In the genomic region with DNA sequence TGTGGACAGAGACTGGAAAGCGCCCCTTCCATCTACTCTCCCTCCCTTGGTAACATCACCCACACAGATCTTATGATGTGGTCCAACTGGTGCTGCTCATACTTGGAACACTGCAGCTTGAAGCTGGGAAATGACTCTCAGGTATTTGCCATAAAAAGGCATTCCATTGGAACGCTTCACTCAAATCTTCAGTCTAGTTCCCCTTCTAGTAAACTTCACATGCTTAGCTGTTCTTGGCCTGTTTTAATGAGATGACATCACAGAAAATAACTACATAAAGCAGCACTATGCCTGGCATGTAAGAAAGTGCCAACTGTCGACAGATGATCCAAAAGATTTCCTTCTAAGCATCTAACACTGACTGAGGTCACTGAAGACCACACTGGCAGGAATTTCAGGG, we compare ENCODE assay signal across 24 cellular contexts. TPM values are rescaled to one million over a fixed set of nuclear protein-coding genes. Genes with fewer than 3 reads are reported as not detected.
DNase-seq lines count a peak whose midpoint lies in the region; ATAC-seq, FAIRE-seq and TF ChIP-seq lines count a peak whose summit lies in the region.
"Had no signal": no experiment of that assay in that cellular context is flagged by ENCODE, and none has a peak within 500 bp of the region (broad histone marks: within the 10 kb centered on the region; RNA-seq: fewer than 3 reads in every experiment).

No MANE protein-coding gene starts in this region.

- peaks cover 12% of the 10 kb centered on the region for H3K9me3 ChIP-seq in PC-3 (ENCODE audit: low read length)
- peaks cover 30 to 52% (median 50%) of the 10 kb centered on the region in 3 donors for H3K9me3 ChIP-seq in skeletal muscle tissue (ENCODE audit: control insufficient read depth in 3 of 3, low read length in 3 of 3)
- peaks cover 0 to 11% (median 3%) of the 10 kb centered on the region in 4 donors for H3K9me3 ChIP-seq in pancreas
- H3K9me3 ChIP-seq in OCI-LY7 (ENCODE audit: low read length): no peaks in the 10 kb centered on the region

- intact Hi-C loops in PC-3 (cut with micrococcal nuclease) (no loop called here), pancreas (cut with DNase I) (no loop called here), OCI-LY7 (cut with micrococcal nuclease; ENCODE audit: unreplicated experiment) (no loop called here)

- ATAC-seq in PC-3 (no peak), pancreas (no peak)
- ATAC-seq: left ventricle myocardium superior had no signal

- BruUV-seq in PC-3 (replicated peaks; lab: Mats Ljungman, UMichigan) (no TSS peak), OCI-LY7 (replicated peaks; lab: Mats Ljungman, UMichigan) (no TSS peak)

- POLR2A ChIA-PET in PC-3 (lab: Charles Lee; ENCODE audit: unreplicated experiment): no interaction called here
- POLR2A ChIA-PET in OCI-LY7 (lab: Charles Lee): interaction anchor here (0.5 kb wide), 1 partner anchor 86 kb away, joined by 3 read pairs; no protein-coding TSS in a partner anchor

- no peak overlapping the region for H3K9ac ChIP-seq in PC-3 (ENCODE audit: low read length)
- H3K9ac ChIP-seq in skeletal muscle tissue (ENCODE audit: low read depth in 1 of 3, low read length in 3 of 3): no peak overlapping the region

- H3K27me3 ChIP-seq in PC-3 (ENCODE audit: low read length) (no peaks in the 10 kb centered on the region), skeletal muscle tissue (ENCODE audit: control insufficient read depth in 3 of 3, insufficient read depth in 3 of 3, low read length in 3 of 3) (no peaks in the 10 kb centered on the region), pancreas (no peaks in the 10 kb centered on the region)
- H3K27me3 ChIP-seq: BE2C, brain microvascular endothelial cell, colonic mucosa, vagina had no signal

- CTCF ChIA-PET in PC-3 (lab: Charles Lee): no interaction called here
- CTCF ChIA-PET in OCI-LY7 (lab: Charles Lee; ENCODE audit: unreplicated experiment): no interaction called here

- TF ChIP-seq CTCF in PC-3 (conservative IDR thresholded peaks at IDR 0.05; ENCODE audit: low read depth, low read length) (no peak), pancreas (IDR thresholded peaks at IDR 0.05) (no peak), OCI-LY7 (conservative IDR thresholded peaks at IDR 0.05; ENCODE audit: low read length) (no peak)

- H3K36me3 ChIP-seq in PC-3 (ENCODE audit: low read depth, low read length) (peaks cover 56% of the 10 kb centered on the region), skeletal muscle tissue (ENCODE audit: control insufficient read depth in 3 of 3, insufficient read depth in 3 of 3, low read length in 3 of 3) (peaks cover 45 to 54% (median 53%) of the 10 kb centered on the region in 3 donors), pancreas (peaks cover 15 to 35% (median 31%) of the 10 kb centered on the region in 3 donors), OCI-LY7 (ENCODE audit: insufficient read depth, low read length) (peaks cover 69% of the 10 kb centered on the region)

- no peak overlapping the region for H2AFZ ChIP-seq in PC-3 (ENCODE audit: low read length)
- H2AFZ ChIP-seq in OCI-LY7 (ENCODE audit: low read length): no peak overlapping the region

- no peak overlapping the region for H3K4me2 ChIP-seq in PC-3 (ENCODE audit: low read length)
- no peak overlapping the region for H3K4me2 ChIP-seq in OCI-LY7 (ENCODE audit: low read length)

- H3K4me1 ChIP-seq in PC-3 (ENCODE audit: insufficient read depth, low read length) (no peaks in the 10 kb centered on the region), skeletal muscle tissue (ENCODE audit: control insufficient read depth in 3 of 3, insufficient read depth in 3 of 3, low read length in 3 of 3) (no peaks in the 10 kb centered on the region), pancreas (no peaks in the 10 kb centered on the region), OCI-LY7 (ENCODE audit: insufficient read depth, low read length, poor library complexity, severe bottlenecking) (peaks cover 4% of the 10 kb centered on the region)
- H3K4me1 ChIP-seq: BE2C, colonic mucosa, vagina had no signal

- H3F3A ChIP-seq in PC-3 (ENCODE audit: low read length, unreplicated experiment): no peaks in the 10 kb centered on the region

- no peaks in the 10 kb centered on the region for H3K9me2 ChIP-seq in PC-3 (replicated peaks; ENCODE audit: low read length)
- no peaks in the 10 kb centered on the region for H3K9me2 ChIP-seq in OCI-LY7 (ENCODE audit: insufficient read depth, low read length)

- H4K20me1 ChIP-seq in PC-3 (ENCODE audit: low read length) (no peaks in the 10 kb centered on the region), OCI-LY7 (ENCODE audit: insufficient read depth, low read length) (no peaks in the 10 kb centered on the region)

- H3K79me2 ChIP-seq in PC-3 (ENCODE audit: low read length) (peaks cover 32% of the 10 kb centered on the region; the same call in 1 of the 2 replicates), OCI-LY7 (ENCODE audit: insufficient read depth, low read depth, low read length) (peaks cover 10% of the 10 kb centered on the region)

- peak; percentile 45 for DNase-seq in EL
- peak; percentile 20 for DNase-seq in PC-3
- DNase-seq in fibroblast of peridontal ligament (ENCODE audit: extremely low read depth): peak; percentile 9
- DNase-seq in GM19239 (ENCODE audit: insufficient read length, low spot score): no peak
- no peak for DNase-seq in pancreas
- DNase-seq in OCI-LY7 (ENCODE audit: low spot score): no peak
- DNase-seq: activated B cell treated with CpG ODN at 0.5 μM for 24 hours; activated CD4-positive, alpha-beta memory T cell treated with anti-CD3 and anti-CD28 coated beads, Interleukin-2, amount 10 ng/mL, durations not matched to agents 7 days and 5 days; activated effector memory CD4-positive, alpha-beta T cell treated with Interleukin-2 at 50 U/mL for 16 hours; BE2C; brain microvascular endothelial cell; colonic mucosa; COR-L47; DMS79; KBM-7; left ventricle myocardium superior; midbrain; NCI-H1694; NCI-H69; nephron progenitor cell; T-helper 9 cell had no signal

- no peak overlapping the region for H3K4me3 ChIP-seq in PC-3 (ENCODE audit: low read length)
- peak overlapping the region in 2 of 3 donors; percentile 23 to 25 for H3K4me3 ChIP-seq in skeletal muscle tissue (ENCODE audit: low read length in 3 of 3)
- H3K4me3 ChIP-seq in pancreas: no peak overlapping the region
- H3K4me3 ChIP-seq in OCI-LY7 (ENCODE audit: low read depth, low read length, poor library complexity, severe bottlenecking): no peak overlapping the region
- H3K4me3 ChIP-seq: colonic mucosa, vagina had no signal

- FAIRE-seq in GM19239 (lab: Jason Lieb, UNC): no peak
- no peak for FAIRE-seq in pancreas (lab: Jason Lieb, UNC)
- FAIRE-seq: H1 had no signal

- H3K27ac ChIP-seq in PC-3 (ENCODE audit: low read length) (no peak overlapping the region), skeletal muscle tissue (ENCODE audit: low read depth, low read length) (no peak overlapping the region), pancreas (no peak overlapping the region), OCI-LY7 (ENCODE audit: low read depth, low read length, poor library complexity, severe bottlenecking) (no peak overlapping the region)
- H3K27ac ChIP-seq: brain microvascular endothelial cell, colonic mucosa, vagina had no signal

- WGBS in pancreas, 2 donors: 96 to 100% methylated on average over 3 of the region's 3 CpGs

RNA-seq across cellular contexts. Expression of a gene that starts 9.3 kb away (rescaled TPM):
- total RNA-seq in PC-3 (2014; rRNA removed) (52.2 and 68.7 TPM in 2 replicates), skeletal muscle tissue (30.8 TPM), pancreas (10 to 100 TPM in 4 of 6 donors, 1 to 10 TPM in 2; 9.2 to 15.4 (median 10.9) TPM), OCI-LY7 (2022) (27.6 and 27.9 TPM in 2 replicates)
- 10 to 100 TPM; 10.6 to 20.8 TPM for polyA plus RNA-seq in pancreas
- 65.2 and 65.9 TPM in 2 replicates for total RNA-seq in OCI-LY7 (2014; rRNA removed; shearing (Covaris generic))

RNA-seq across cellular contexts. Expression of a gene that starts 12.6 kb away (rescaled TPM):
- total RNA-seq in PC-3 (2014; rRNA removed) (4.4 and 5.5 TPM in 2 replicates), skeletal muscle tissue (7.8 TPM), pancreas (1 to 10 TPM; 1.3 to 3.6 (median 2.4) TPM), OCI-LY7 (2022) (5.1 TPM in 2 replicates)
- 1 to 10 TPM; 1.9 to 3.3 TPM for polyA plus RNA-seq in pancreas
- total RNA-seq in OCI-LY7 (2014; rRNA removed; shearing (Covaris generic)): 0.03 and 0.10 TPM in 2 replicates

RNA-seq across cellular contexts. Expression of a gene that starts 12.7 kb away (rescaled TPM):
- total RNA-seq in PC-3 (2014; rRNA removed) (15.9 and 20.1 TPM in 2 replicates), skeletal muscle tissue (23.5 TPM), pancreas (10 to 100 TPM in 4 of 6 donors, 1 to 10 TPM in 2; 6.7 to 17.1 (median 10.6) TPM), OCI-LY7 (2022) (18.9 and 23.0 TPM in 2 replicates)
- 10 to 100 TPM; 18.2 to 27.5 TPM for polyA plus RNA-seq in pancreas
- total RNA-seq in OCI-LY7 (2014; rRNA removed; shearing (Covaris generic)): 1.4 and 2.6 TPM in 2 replicates

RNA-seq across cellular contexts. Expression of a gene that starts 36.2 kb away (rescaled TPM):
- total RNA-seq in PC-3 (2014; rRNA removed) (0.04 TPM in 1 of 2 replicates, not detected in the other), skeletal muscle tissue (0.52 TPM), pancreas (1 to 10 TPM in 1 of 6 donors, under 1 TPM in 4, not detected in 1; 0.20 to 1.1 (median 0.78) TPM), OCI-LY7 (2022) (0.27 TPM in 1 of 2 replicates, not detected in the other)
- under 1 TPM; 0.05 to 0.23 TPM for polyA plus RNA-seq in pancreas
- total RNA-seq in OCI-LY7 (2014; rRNA removed; shearing (Covaris generic)): 0.57 TPM in 1 of 2 replicates, not detected in the other
- total RNA-seq: activated B cell treated with CpG ODN at 0.5 μM for 24 hours, H1 had no signal

RNA-seq across cellular contexts. Expression of a gene that starts 57.6 kb away (rescaled TPM):
- total RNA-seq in PC-3 (2014; rRNA removed) (4.7 and 5.0 TPM in 2 replicates), skeletal muscle tissue (9.4 TPM), pancreas (1 to 10 TPM; 1.5 to 3.7 (median 2.2) TPM), OCI-LY7 (2022) (13.9 TPM in 2 replicates)
- 1 to 10 TPM; 2.9 to 3.5 TPM for polyA plus RNA-seq in pancreas
- total RNA-seq in OCI-LY7 (2014; rRNA removed; shearing (Covaris generic)): 19.8 and 26.2 TPM in 2 replicates

Comparison
In these comparisons a context has a peak if more than half of its experiments do, and no peak if none do; other contexts are left out.
1. DNase-seq: peak in EL (single experiment), PC-3 (single experiment) and fibroblast of peridontal ligament (single experiment); none in GM19239 (single experiment), pancreas (0 of 6) and OCI-LY7 (single experiment).
2. H3K4me3 ChIP-seq: peak in skeletal muscle tissue (2 of 3); none in PC-3 (single experiment), pancreas (0 of 4) and OCI-LY7 (single experiment).